21 cellular contexts compared by ENCODE assay signal in the genomic region with DNA sequence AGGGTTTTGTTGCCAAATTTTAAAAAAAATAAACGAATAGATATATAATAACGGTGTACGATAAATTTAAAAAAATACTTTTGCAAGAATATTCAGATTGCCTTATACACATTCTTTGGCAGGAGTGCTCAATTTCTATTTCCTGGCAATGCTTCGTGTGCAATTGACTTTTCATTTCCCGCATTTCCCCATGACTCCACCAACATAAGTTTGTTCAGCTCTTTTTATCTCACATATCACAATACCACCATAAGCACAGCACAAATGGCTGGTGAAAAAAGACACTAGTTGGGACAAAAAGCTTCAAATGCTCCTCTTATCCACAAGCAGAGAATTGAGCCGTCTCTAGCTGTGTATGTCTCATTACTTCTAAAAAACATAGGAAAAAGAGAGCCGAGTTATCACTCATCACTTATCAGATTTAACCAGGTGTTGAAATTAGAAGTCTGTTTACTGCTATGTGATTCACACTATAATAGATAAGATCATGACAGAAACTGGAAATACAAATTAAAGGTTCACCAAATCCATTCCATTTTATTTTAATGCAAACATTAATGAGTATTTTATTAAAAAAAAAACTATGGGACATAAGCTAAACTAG. TPM values are rescaled to one million over a fixed set of nuclear protein-coding genes. Genes with fewer than 3 reads are reported as not detected.
DNase-seq lines count a peak whose midpoint lies in the region; ATAC-seq and TF ChIP-seq lines count a peak whose summit lies in the region.
"Had no signal": no experiment of that assay in that cellular context is flagged by ENCODE, and none has a peak within 500 bp of the region (broad histone marks: within the 10 kb centered on the region; RNA-seq: fewer than 3 reads in every experiment).

No MANE protein-coding gene starts in this region.

- H3K9me3 Mint-ChIP-seq in CD8-positive, alpha-beta memory T cell: no peaks in the 10 kb centered on the region
- H3K9me3 Mint-ChIP-seq in activated CD4-positive, alpha-beta memory T cell treated with anti-CD3 and anti-CD28 coated beads for 36 hours: no peaks in the 10 kb centered on the region
- H3K9me3 Mint-ChIP-seq: GM23338 had no signal

- BruUV-seq in A673 (replicated peaks; lab: Mats Ljungman, UMichigan): no TSS peak

- CTCF ChIA-PET in A673 (lab: Charles Lee): no interaction called here
- CTCF ChIA-PET in CD8-positive, alpha-beta memory T cell (lab: Charles Lee): interaction anchor here (0.6 kb wide), 1 partner anchor 152 kb away, joined by 5 read pairs; no protein-coding TSS in a partner anchor
- CTCF ChIA-PET in activated CD4-positive, alpha-beta memory T cell treated with anti-CD3 and anti-CD28 coated beads for 36 hours (lab: Charles Lee): interaction anchor here (1.0 to 2.9 kb wide), 5 partner anchors 30 to 72 kb away, joined by 3 to 9 read pairs (median 6); no protein-coding TSS in a partner anchor

- no peaks in the 10 kb centered on the region for H3K36me3 Mint-ChIP-seq in CD8-positive, alpha-beta memory T cell
- H3K36me3 Mint-ChIP-seq in activated CD4-positive, alpha-beta memory T cell treated with anti-CD3 and anti-CD28 coated beads for 36 hours: no peaks in the 10 kb centered on the region

- peak overlapping the region in 6 of 8 donors; percentile 12 to 92 (median 75) for H3K27ac Mint-ChIP-seq in CD8-positive, alpha-beta memory T cell
- H3K27ac Mint-ChIP-seq in activated CD4-positive, alpha-beta memory T cell treated with anti-CD3 and anti-CD28 coated beads for 36 hours: peak overlapping the region; percentile 73
- H3K27ac Mint-ChIP-seq: GM23338 had no signal

- no peak overlapping the region for H3K4me3 ChIP-seq in A673 (ENCODE audit: low read depth, low read length, poor library complexity, severe bottlenecking)
- no peak overlapping the region for H3K4me3 ChIP-seq in CD8-positive, alpha-beta memory T cell (ENCODE audit: low read length)
- H3K4me3 ChIP-seq in fibroblast of the aortic adventitia (ENCODE audit: low read depth, low read length): no peak overlapping the region
- H3K4me3 ChIP-seq: GM23338, skin epidermis, testis had no signal

- H3K4me3 Mint-ChIP-seq in CD8-positive, alpha-beta memory T cell: peak overlapping the region in 6 of 7 donors; percentile 1 to 59 (median 56)
- H3K4me3 Mint-ChIP-seq in activated CD4-positive, alpha-beta memory T cell treated with anti-CD3 and anti-CD28 coated beads for 36 hours: peak overlapping the region; percentile 27
- H3K4me3 Mint-ChIP-seq: GM23338 had no signal

- H3K4me1 ChIP-seq in A673 (ENCODE audit: insufficient read depth, low read length, poor library complexity, severe bottlenecking): peaks cover 76% of the 10 kb centered on the region
- peaks cover 22% of the 10 kb centered on the region for H3K4me1 ChIP-seq in CD8-positive, alpha-beta memory T cell (ENCODE audit: insufficient read depth, low read length)
- H3K4me1 ChIP-seq: testis had no signal

- no peaks in the 10 kb centered on the region for H3K9me3 ChIP-seq in A673 (ENCODE audit: low read depth, low read length, poor library complexity, severe bottlenecking)
- H3K9me3 ChIP-seq in CD8-positive, alpha-beta memory T cell (ENCODE audit: low read length): no peaks in the 10 kb centered on the region
- H3K9me3 ChIP-seq: testis had no signal

- peak overlapping the region; percentile 92 for H3K27ac ChIP-seq in A673 (ENCODE audit: low read depth, low read length, poor library complexity, severe bottlenecking)
- no peak overlapping the region for H3K27ac ChIP-seq in CD8-positive, alpha-beta memory T cell (ENCODE audit: low read depth, low read length)
- H3K27ac ChIP-seq: epithelial cell of prostate, testis had no signal

- no peaks in the 10 kb centered on the region for H3K36me3 ChIP-seq in A673 (ENCODE audit: insufficient read depth, low read length, poor library complexity, severe bottlenecking)
- H3K36me3 ChIP-seq in CD8-positive, alpha-beta memory T cell (ENCODE audit: insufficient read depth, low read length): no peaks in the 10 kb centered on the region

- H3K27me3 ChIP-seq in A673 (replicated peaks; ENCODE audit: insufficient read depth, low read depth, low read length, poor library complexity): no peaks in the 10 kb centered on the region
- no peaks in the 10 kb centered on the region for H3K27me3 ChIP-seq in CD8-positive, alpha-beta memory T cell (ENCODE audit: insufficient read depth, low read length, poor library complexity, severe bottlenecking)
- H3K27me3 ChIP-seq: testis had no signal

- no peaks in the 10 kb centered on the region for H3K27me3 Mint-ChIP-seq in CD8-positive, alpha-beta memory T cell
- no peaks in the 10 kb centered on the region for H3K27me3 Mint-ChIP-seq in activated CD4-positive, alpha-beta memory T cell treated with anti-CD3 and anti-CD28 coated beads for 36 hours

- ATAC-seq in left ventricle myocardium superior (no peak), HG02571 (IDR thresholded peaks at IDR 0.05; ENCODE audit: unreplicated experiment) (no peak)
- ATAC-seq: GM23338 had no signal

- H3K4me1 Mint-ChIP-seq in CD8-positive, alpha-beta memory T cell: peaks cover 49 to 72% (median 70%) of the 10 kb centered on the region in 3 donors
- H3K4me1 Mint-ChIP-seq in activated CD4-positive, alpha-beta memory T cell treated with anti-CD3 and anti-CD28 coated beads for 36 hours (ENCODE audit: low read depth): peaks cover 62% of the 10 kb centered on the region

- intact Hi-C loops in A673 (cut with micrococcal nuclease; ENCODE audit: unreplicated experiment) (no loop called here), left ventricle myocardium superior (cut with micrococcal nuclease) (no loop called here)
- intact Hi-C loops in activated CD4-positive, alpha-beta memory T cell treated with anti-CD3 and anti-CD28 coated beads for 36 hours (cut with micrococcal nuclease): loop anchor here (1.0 kb wide), 2 partner anchors 7 to 13 kb away; no protein-coding TSS in a partner anchor

- TF ChIP-seq CTCF in A673 (conservative IDR thresholded peaks at IDR 0.05; ENCODE audit: low read depth, low read length) (no peak), fibroblast of the aortic adventitia (IDR thresholded peaks at IDR 0.05; ENCODE audit: insufficient read depth, low read length) (no peak)

- POLR2A ChIA-PET in A673 (lab: Charles Lee; ENCODE audit: low non-redundant PET): no interaction called here
- POLR2A ChIA-PET in CD8-positive, alpha-beta memory T cell (lab: Charles Lee): interaction anchor here (0.5 kb wide), 1 partner anchor 1602 kb away, joined by 9 read pairs; no protein-coding TSS in a partner anchor
- POLR2A ChIA-PET in activated CD4-positive, alpha-beta memory T cell treated with anti-CD3 and anti-CD28 coated beads for 36 hours (lab: Charles Lee): interaction anchor here (2.3 to 3.0 kb wide), 2 partner anchors 29 to 32 kb away, joined by 9 to 18 read pairs; no protein-coding TSS in a partner anchor

- no peak for DNase-seq in A673 (ENCODE audit: low spot score)
- DNase-seq in CD8-positive, alpha-beta memory T cell: no peak
- no peak for DNase-seq in activated CD4-positive, alpha-beta memory T cell treated with anti-CD3 and anti-CD28 coated beads for 36 hours
- peak; percentile 63 for DNase-seq in fibroblast of the aortic adventitia (ENCODE audit: low read depth)
- DNase-seq in SKM-1 (lab: John Stamatoyannopoulos, UW; ENCODE audit: unreplicated experiment): no peak
- DNase-seq in left ventricle myocardium superior: no peak
- DNase-seq in NOMO-1 (lab: John Stamatoyannopoulos, UW; ENCODE audit: unreplicated experiment in 2 of 2): no peak
- DNase-seq: activated gamma-delta T cell; cortex of kidney; GF-D8; NCI-H187; posterior cingulate gyrus; SHP77 treated with DMSO at 0.1 percent for 48 hours; stimulated activated CD4-positive, alpha-beta T cell treated with anti-CD3 and anti-CD28 coated beads, Interleukin-4, amount 100 ng/mL, for 24 hours; T1000; testis had no signal

RNA-seq across cellular contexts. Expression of gene RGS1, which starts 28.9 kb away (rescaled TPM):
- 0.28 TPM in 1 of 2 replicates, not detected in the other for total RNA-seq in A673 (2021)
- total RNA-seq in CD8-positive, alpha-beta memory T cell: 10 to 100 TPM; 56.8 to 59.6 TPM
- polyA plus RNA-seq in CD8-positive, alpha-beta memory T cell: 82.9 TPM
- total RNA-seq in activated CD4-positive, alpha-beta memory T cell treated with anti-CD3 and anti-CD28 coated beads for 36 hours: 10 to 100 TPM; 23.5 to 27.1 TPM
- total RNA-seq in fibroblast of the aortic adventitia (ENCODE audit: low replicate concordance): not detected in 2 replicates
- total RNA-seq in left ventricle myocardium superior: 0.59 TPM
- total RNA-seq: GM23338, NCI-H460 had no signal
- polyA plus RNA-seq: GM23338 had no signal

Comparison
In these comparisons a context has a peak if more than half of its experiments do, and no peak if none do; other contexts are left out.
1. RNA of gene RGS1, which starts 28.9 kb away (total RNA-seq): 56.8 to 59.6 TPM in CD8-positive, alpha-beta memory T cell and 23.5 to 27.1 TPM in activated CD4-positive, alpha-beta memory T cell treated with anti-CD3 and anti-CD28 coated beads for 36 hours; 0.59 TPM in left ventricle myocardium superior (single experiment), 0.28 TPM in A673 and not detected in fibroblast of the aortic adventitia; every median in the first group is over 10 times any median in the second.